28 cellular contexts compared by ENCODE assay signal in the genomic region with DNA sequence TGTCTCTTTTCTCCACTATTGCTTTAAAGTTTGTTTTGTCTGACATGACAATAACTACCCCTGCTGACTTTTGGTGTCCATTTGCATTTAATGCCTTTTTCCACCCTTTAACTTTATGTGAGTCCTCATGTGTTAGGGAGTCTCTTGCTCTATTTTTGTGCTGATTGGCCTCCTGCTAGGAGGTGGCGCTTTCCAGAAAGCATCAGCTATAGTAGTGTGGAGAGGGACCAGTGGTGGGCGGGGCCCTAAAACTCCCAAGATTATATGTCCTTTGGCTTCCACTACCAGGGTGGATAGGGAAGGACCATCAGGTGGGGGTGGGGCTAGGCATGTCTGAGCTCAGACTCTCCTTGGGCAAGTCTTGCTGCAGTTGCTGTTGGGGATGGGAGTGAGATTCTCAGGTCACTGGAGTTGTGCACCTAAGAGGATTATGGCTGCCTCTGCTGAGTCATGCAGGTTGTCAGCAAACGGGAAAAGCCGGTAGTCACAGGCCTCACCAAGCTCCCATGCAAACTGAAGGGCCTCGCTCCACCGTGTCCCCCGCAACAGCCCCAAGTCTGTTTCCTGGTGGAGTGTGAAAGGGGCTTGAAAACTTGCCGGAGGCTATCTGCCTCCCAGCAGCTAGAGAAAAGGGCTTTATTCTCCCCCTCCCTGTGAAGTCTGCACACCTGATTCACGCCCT.
A peak's percentile ranks its signal among the peaks of the same experiment; 100 is the strongest.
DNase-seq lines count a peak whose midpoint lies in the region; ATAC-seq, FAIRE-seq and TF ChIP-seq lines count a peak whose summit lies in the region.
"Had no signal": no experiment of that assay in that cellular context is flagged by ENCODE, and none has a peak within 500 bp of the region (broad histone marks: within the 10 kb centered on the region; RNA-seq: fewer than 3 reads in every experiment).

No MANE protein-coding gene starts in this region.

- no peak overlapping the region for H3K4me3 ChIP-seq in K562
- H3K4me3 ChIP-seq in neuronal stem cell (ENCODE audit: low read length in 2 of 2) = no peak overlapping the region
- H3K4me3 ChIP-seq in upper lobe of right lung = no peak overlapping the region
- H3K4me3 ChIP-seq: BLaER1 treated with 17β-estradiol and CSF1 and Interleukin-3, amounts not matched to agents 10 nM and 100 nM; breast epithelium; coronary artery; lower lobe of right lung; pancreas; right atrium auricular region; upper lobe of left lung had no signal

- H4K20me1 ChIP-seq in H9 (ENCODE audit: control insufficient read depth, insufficient read depth, insufficient read length) (no peaks in the 10 kb centered on the region), K562 (replicated peaks; ENCODE audit: control insufficient read depth, insufficient read depth, low read length) (no peaks in the 10 kb centered on the region)
- H4K20me1 ChIP-seq: BLaER1 treated with 17β-estradiol and CSF1 and Interleukin-3, amounts not matched to agents 10 nM and 100 nM had no signal

- peak; percentile 58 for DNase-seq in H9
- peak in 1 of 4 experiments; percentile 30 for DNase-seq in K562 (ENCODE audit: extremely low read depth in 1 of 4, low spot score in 3 of 4)
- peak in 1 of 2 donors; percentile 59 for DNase-seq in foreskin keratinocyte
- no peak for DNase-seq in neuronal stem cell (ENCODE audit: low spot score)
- no peak for DNase-seq in activated T-helper 2 cell treated with anti-CD3 and anti-CD28 coated beads, Interferon-gamma antibody, Interleukin-2, Interleukin-4, amounts not matched to agents 10 μg/mL and 5 μg/mL and 100 μg/mL, durations not matched to agents 14 hours and 24 hours and 36 hours (ENCODE audit: low spot score)
- DNase-seq in upper lobe of right lung = no peak
- no peak for DNase-seq in activated CD4-positive, alpha-beta T cell treated with anti-CD3 and anti-CD28 coated beads for 48 hours
- DNase-seq: activated CD4-positive, alpha-beta T cell treated with anti-CD3 and anti-CD28 coated beads, Interleukin-2, amount 10 ng/mL, durations not matched to agents 24 days and 14 days; activated naive CD4-positive, alpha-beta T cell treated with anti-CD3 and anti-CD28 coated beads, Interleukin-2, amount 10 ng/mL, durations not matched to agents 7 days and 5 days; activated T-cell treated with anti-CD3 and anti-CD28 coated beads, Interleukin-2, amount 50 U/mL, for 48 hours; amygdala; COR-L47; DND-41; lower lobe of right lung; NCI-H1694; NCI-H446 treated with DMSO at 0.1 percent for 48 hours; nephron progenitor cell; OCI-M1; pancreas; stimulated activated CD4-positive, alpha-beta T cell treated with anti-CD3 and anti-CD28 coated beads, Interleukin-2, amount 100 ng/mL, for 48 hours; upper lobe of left lung had no signal

- H3K36me3 Mint-ChIP-seq in H9 (ENCODE audit: insufficient read depth in 1 of 3, low read depth in 3 of 3) = peaks cover 2 to 19% (median 2%) of the 10 kb centered on the region in 3 experiments; a peak in 2 of 7 replicates
- H3K36me3 Mint-ChIP-seq in activated T-helper 2 cell treated with anti-CD3 and anti-CD28 coated beads, Interferon-gamma antibody, Interleukin-2, Interleukin-4, amounts not matched to agents 10 μg/mL and 5 μg/mL and 100 μg/mL, durations not matched to agents 14 hours and 24 hours and 36 hours (ENCODE audit: low read depth) = no peaks in the 10 kb centered on the region
- H3K36me3 Mint-ChIP-seq: activated naive CD4-positive, alpha-beta T cell treated with anti-CD3 and anti-CD28 coated beads, Interleukin-2, amount 10 ng/mL, durations not matched to agents 7 days and 5 days had no signal

- peak; percentile 23 for FAIRE-seq in K562 (lab: Jason Lieb, UNC)
- FAIRE-seq: GM18507, pancreas had no signal

- no peak overlapping the region for H3K14ac ChIP-seq in H9 (ENCODE audit: insufficient read depth, low read length)
- no peak overlapping the region for H3K14ac ChIP-seq in neuronal stem cell (ENCODE audit: low read length)

- no peak overlapping the region for H3K56ac ChIP-seq in H9 (ENCODE audit: insufficient read length, low read depth, low read length)

- H3K27ac Mint-ChIP-seq in H9 = peak overlapping the region; percentile 86 to 96 (median 94); a peak in 6 of 7 replicates
- no peak overlapping the region for H3K27ac Mint-ChIP-seq in activated T-helper 2 cell treated with anti-CD3 and anti-CD28 coated beads, Interferon-gamma antibody, Interleukin-2, Interleukin-4, amounts not matched to agents 10 μg/mL and 5 μg/mL and 100 μg/mL, durations not matched to agents 14 hours and 24 hours and 36 hours
- H3K27ac Mint-ChIP-seq: activated CD4-positive, alpha-beta T cell treated with anti-CD3 and anti-CD28 coated beads, Interleukin-2, amount 10 ng/mL, durations not matched to agents 24 days and 14 days; activated naive CD4-positive, alpha-beta T cell treated with anti-CD3 and anti-CD28 coated beads, Interleukin-2, amount 10 ng/mL, durations not matched to agents 7 days and 5 days; nephron progenitor cell had no signal

- H3K23ac ChIP-seq in H9 (ENCODE audit: insufficient read length, low read depth, low read length) (no peak overlapping the region), neuronal stem cell (ENCODE audit: low read depth, low read length, poor library complexity) (no peak overlapping the region)

- peaks cover 56 to 59% of the 10 kb centered on the region in 2 experiments for H3K4me1 Mint-ChIP-seq in H9
- H3K4me1 Mint-ChIP-seq in activated T-helper 2 cell treated with anti-CD3 and anti-CD28 coated beads, Interferon-gamma antibody, Interleukin-2, Interleukin-4, amounts not matched to agents 10 μg/mL and 5 μg/mL and 100 μg/mL, durations not matched to agents 14 hours and 24 hours and 36 hours (ENCODE audit: low read depth) = peaks cover 2% of the 10 kb centered on the region
- H3K4me1 Mint-ChIP-seq: activated CD4-positive, alpha-beta T cell treated with anti-CD3 and anti-CD28 coated beads, Interleukin-2, amount 10 ng/mL, durations not matched to agents 24 days and 14 days; activated naive CD4-positive, alpha-beta T cell treated with anti-CD3 and anti-CD28 coated beads, Interleukin-2, amount 10 ng/mL, durations not matched to agents 7 days and 5 days had no signal

- H3K27me3 ChIP-seq in H9 (ENCODE audit: insufficient read depth, low read length) = no peaks in the 10 kb centered on the region
- H3K27me3 ChIP-seq in K562 (ENCODE audit: control insufficient read depth in 2 of 2, insufficient read depth in 2 of 2, low read length in 2 of 2) = no peaks in the 10 kb centered on the region
- H3K27me3 ChIP-seq in foreskin keratinocyte = no peaks in the 10 kb centered on the region
- H3K27me3 ChIP-seq in neuronal stem cell (ENCODE audit: control insufficient read depth in 3 of 3, insufficient read depth in 3 of 3, low read depth in 1 of 3, low read length in 3 of 3) = no peaks in the 10 kb centered on the region
- H3K27me3 ChIP-seq in upper lobe of right lung = no peaks in the 10 kb centered on the region
- H3K27me3 ChIP-seq: BLaER1 treated with 17β-estradiol and CSF1 and Interleukin-3, amounts not matched to agents 10 nM and 100 nM; breast epithelium; pancreas; right atrium auricular region; upper lobe of left lung had no signal

- H3K9me3 Mint-ChIP-seq in H9 = peaks cover 4 to 6% of the 10 kb centered on the region in 2 experiments; a peak in 4 of 5 replicates
- H3K9me3 Mint-ChIP-seq in activated T-helper 2 cell treated with anti-CD3 and anti-CD28 coated beads, Interferon-gamma antibody, Interleukin-2, Interleukin-4, amounts not matched to agents 10 μg/mL and 5 μg/mL and 100 μg/mL, durations not matched to agents 14 hours and 24 hours and 36 hours = peaks cover 4% of the 10 kb centered on the region
- H3K9me3 Mint-ChIP-seq: activated naive CD4-positive, alpha-beta T cell treated with anti-CD3 and anti-CD28 coated beads, Interleukin-2, amount 10 ng/mL, durations not matched to agents 7 days and 5 days had no signal

- no peak for TF ChIP-seq POLR2A in K562 (conservative IDR thresholded peaks at IDR 0.05)

- H3K27me3 Mint-ChIP-seq in H9 (ENCODE audit: low read depth) = peaks cover 28% of the 10 kb centered on the region
- H3K27me3 Mint-ChIP-seq in activated T-helper 2 cell treated with anti-CD3 and anti-CD28 coated beads, Interferon-gamma antibody, Interleukin-2, Interleukin-4, amounts not matched to agents 10 μg/mL and 5 μg/mL and 100 μg/mL, durations not matched to agents 14 hours and 24 hours and 36 hours (ENCODE audit: low read depth) = peaks cover 3% of the 10 kb centered on the region

- in situ Hi-C loops in K562 (cut with MboI) = no loop called here

- TF ChIP-seq RAD21 in K562 (CRISPR knock-in tag; conservative IDR thresholded peaks at IDR 0.05 in 1 of 2, IDR thresholded peaks at IDR 0.05 in 1 of 2) = no peak

- ATAC-seq in K562 = peak; percentile 54; the same call in 2 of the 3 replicates
- peak; percentile 92 for ATAC-seq in foreskin keratinocyte
- no peak for ATAC-seq in HG02884 (IDR thresholded peaks at IDR 0.05; ENCODE audit: unreplicated experiment)
- ATAC-seq in upper lobe of right lung = no peak
- ATAC-seq: lower lobe of right lung, pancreas, SK-N-SH treated with all-trans-retinoic acid at 6 μM for 48 hours had no signal

- H2AK5ac ChIP-seq in H9 (ENCODE audit: insufficient read length, low read length) = no peak overlapping the region
- H2AK5ac ChIP-seq in neuronal stem cell (ENCODE audit: low read depth, low read length) = no peak overlapping the region

- no peak overlapping the region for H3K27ac ChIP-seq in H9 (ENCODE audit: insufficient read length, low read depth, low read length)
- peak overlapping the region; percentile 40; the same call in 2 of the 3 replicates for H3K27ac ChIP-seq in K562 (ENCODE audit: extremely low read depth, low read depth, low read length)
- H3K27ac ChIP-seq in foreskin keratinocyte = no peak overlapping the region
- H3K27ac ChIP-seq in neuronal stem cell (replicated peaks; ENCODE audit: low read length) = no peak overlapping the region
- no peak overlapping the region for H3K27ac ChIP-seq in upper lobe of right lung
- H3K27ac ChIP-seq: BLaER1 treated with 17β-estradiol and CSF1 and Interleukin-3, amounts not matched to agents 10 nM and 100 nM; breast epithelium; coronary artery; lower lobe of right lung; pancreas; right atrium auricular region; upper lobe of left lung had no signal

- H3K4me3 Mint-ChIP-seq in H9 = no peak overlapping the region; a peak in 1 of 5 replicates
- no peak overlapping the region for H3K4me3 Mint-ChIP-seq in activated T-helper 2 cell treated with anti-CD3 and anti-CD28 coated beads, Interferon-gamma antibody, Interleukin-2, Interleukin-4, amounts not matched to agents 10 μg/mL and 5 μg/mL and 100 μg/mL, durations not matched to agents 14 hours and 24 hours and 36 hours (ENCODE audit: low read depth)
- H3K4me3 Mint-ChIP-seq: activated CD4-positive, alpha-beta T cell treated with anti-CD3 and anti-CD28 coated beads, Interleukin-2, amount 10 ng/mL, durations not matched to agents 24 days and 14 days; activated naive CD4-positive, alpha-beta T cell treated with anti-CD3 and anti-CD28 coated beads, Interleukin-2, amount 10 ng/mL, durations not matched to agents 7 days and 5 days; nephron progenitor cell had no signal

- H2BK15ac ChIP-seq in H9 (ENCODE audit: low read depth, low read length) (no peak overlapping the region), neuronal stem cell (ENCODE audit: low read length) (no peak overlapping the region)

- no peaks in the 10 kb centered on the region for H3K9me1 ChIP-seq in K562 (ENCODE audit: control insufficient read depth, insufficient read depth, low read length)

- H3K79me1 ChIP-seq in H9 (ENCODE audit: insufficient read depth, low read depth, low read length, poor library complexity, severe bottlenecking) (no peaks in the 10 kb centered on the region), neuronal stem cell (ENCODE audit: low read depth, low read length) (no peaks in the 10 kb centered on the region)

- H2BK120ac ChIP-seq in H9 (ENCODE audit: low read depth, low read length, poor library complexity, severe bottlenecking) (no peak overlapping the region), neuronal stem cell (ENCODE audit: low read depth, low read length) (no peak overlapping the region)

- H3K4me2 ChIP-seq in H9 (ENCODE audit: insufficient read depth, insufficient read length, low read length) (no peak overlapping the region), K562 (ENCODE audit: insufficient read depth, low read length) (no peak overlapping the region), neuronal stem cell (ENCODE audit: insufficient read depth, low read length, poor library complexity, severe bottlenecking) (no peak overlapping the region)
- H3K4me2 ChIP-seq: BLaER1 treated with 17β-estradiol and CSF1 and Interleukin-3, amounts not matched to agents 10 nM and 100 nM had no signal

- H2BK12ac ChIP-seq in H9 (ENCODE audit: insufficient read length, low read depth, low read length) (no peak overlapping the region), neuronal stem cell (ENCODE audit: low read length) (no peak overlapping the region)

- H3K23me2 ChIP-seq in H9 (ENCODE audit: insufficient read length, low read depth, low read length, poor library complexity, severe bottlenecking) = peaks cover 2% of the 10 kb centered on the region

- H4K8ac ChIP-seq in H9 (replicated peaks; ENCODE audit: insufficient read length, low read depth, low read length) (no peak overlapping the region), neuronal stem cell (ENCODE audit: low read depth, low read length) (no peak overlapping the region)

- H3T11ph ChIP-seq in H9 (ENCODE audit: low read length) = no peak overlapping the region

- no peak overlapping the region for H3K18ac ChIP-seq in H9 (ENCODE audit: insufficient read length, low read depth, low read length)
- peak overlapping the region; percentile 88 for H3K18ac ChIP-seq in neuronal stem cell (ENCODE audit: low read length)

- WGBS in H9 (ENCODE audit: extremely low coverage, insufficient read length, low lambda C conversion rate) = no CpG with 5 or more reads among the region's 9 CpGs
- 73% methylated on average over 8 of the region's 9 CpGs for WGBS in K562 (ENCODE audit: insufficient coverage, low coverage, missing lambda C conversion rate)
- WGBS in neuronal stem cell (ENCODE audit: extremely low coverage in 2 of 2, insufficient read length in 2 of 2, insufficient replicate concordance in 1 of 2), 2 donors = no CpG with 5 or more reads among the region's 9 CpGs

- H3K4me1 ChIP-seq in H9 (ENCODE audit: insufficient read depth, low read length) (peaks cover 11% of the 10 kb centered on the region; the same call in 1 of the 2 replicates), K562 (replicated peaks in 1 of 2; ENCODE audit: control insufficient read depth in 2 of 2, insufficient read depth in 2 of 2, low read length in 2 of 2) (peaks cover 5 to 14% of the 10 kb centered on the region in 2 experiments; a peak in 4 of 5 replicates), foreskin keratinocyte (no peaks in the 10 kb centered on the region), neuronal stem cell (ENCODE audit: control insufficient read depth in 2 of 2, insufficient read depth in 1 of 2, low read depth in 1 of 2, low read length in 2 of 2) (peaks cover 0 to 11% of the 10 kb centered on the region in 2 donors), upper lobe of right lung (no peaks in the 10 kb centered on the region)
- H3K4me1 ChIP-seq: BLaER1 treated with 17β-estradiol and CSF1 and Interleukin-3, amounts not matched to agents 10 nM and 100 nM; breast epithelium; lower lobe of right lung; pancreas; right atrium auricular region; upper lobe of left lung had no signal

- CTCF ChIA-PET in K562 (lab: Yijun Ruan, JAX; ENCODE audit: low intra/inter-chr PET ratio) = no interaction called here

- H3K9me3 ChIP-seq in H9 (ENCODE audit: control insufficient read depth, low read depth, low read length) (no peaks in the 10 kb centered on the region), K562 (replicated peaks; ENCODE audit: control insufficient read depth, insufficient read depth, low read depth, low read length) (no peaks in the 10 kb centered on the region), neuronal stem cell (replicated peaks in 1 of 2; ENCODE audit: control insufficient read depth in 2 of 2, insufficient read depth in 1 of 2, low read depth in 1 of 2, low read length in 2 of 2) (no peaks in the 10 kb centered on the region), upper lobe of right lung (no peaks in the 10 kb centered on the region)
- H3K9me3 ChIP-seq: BLaER1 treated with 17β-estradiol and CSF1 and Interleukin-3, amounts not matched to agents 10 nM and 100 nM; breast epithelium; lower lobe of right lung; pancreas; right atrium auricular region; upper lobe of left lung had no signal

- intact Hi-C loops in K562 (cut with micrococcal nuclease) (no loop called here), upper lobe of right lung (cut with DNase I) (no loop called here)
- intact Hi-C loops in activated T-helper 2 cell treated with anti-CD3 and anti-CD28 coated beads, Interferon-gamma antibody, Interleukin-2, Interleukin-4, amounts not matched to agents 10 μg/mL and 5 μg/mL and 100 μg/mL, durations not matched to agents 14 hours and 24 hours and 36 hours (cut with micrococcal nuclease) = no loop called here

- no peak for TF ChIP-seq EP300 in K562 (IDR thresholded peaks at IDR 0.05; ENCODE audit: low read length)

- H2BK5ac ChIP-seq in H9 (ENCODE audit: insufficient read length, low read length) (no peak overlapping the region), neuronal stem cell (ENCODE audit: low read length) (no peak overlapping the region)

- no peak for TF ChIP-seq CTCF in H9 (conservative IDR thresholded peaks at IDR 0.05)
- TF ChIP-seq CTCF in K562 (IDR thresholded peaks at IDR 0.05 in 2 of 3, conservative IDR thresholded peaks at IDR 0.05 in 1 of 3; ENCODE audit: insufficient read depth in 2 of 3, low read depth in 1 of 3, low read length in 3 of 3) = no peak
- TF ChIP-seq CTCF in foreskin keratinocyte (conservative IDR thresholded peaks at IDR 0.05) = no peak
- no peak for TF ChIP-seq CTCF in upper lobe of right lung (IDR thresholded peaks at IDR 0.05)

- no peak overlapping the region for H4K91ac ChIP-seq in H9 (ENCODE audit: insufficient read length, low read depth, low read length)
- H4K91ac ChIP-seq in neuronal stem cell (ENCODE audit: low read depth, low read length, poor library complexity) = no peak overlapping the region

- POLR2A ChIA-PET in K562 (lab: Yijun Ruan, JAX) = no interaction called here

- H3K36me3 ChIP-seq in K562 (ENCODE audit: control insufficient read depth, insufficient read depth, low read length) = no peaks in the 10 kb centered on the region
- no peaks in the 10 kb centered on the region for H3K36me3 ChIP-seq in neuronal stem cell (replicated peaks in 1 of 2; ENCODE audit: control insufficient read depth in 2 of 2, insufficient read depth in 2 of 2, low read length in 2 of 2)
- H3K36me3 ChIP-seq in upper lobe of right lung = no peaks in the 10 kb centered on the region
- H3K36me3 ChIP-seq: BLaER1 treated with 17β-estradiol and CSF1 and Interleukin-3, amounts not matched to agents 10 nM and 100 nM; breast epithelium; lower lobe of right lung; pancreas; right atrium auricular region; upper lobe of left lung had no signal

- H3K9ac ChIP-seq in H9 (ENCODE audit: extremely low read depth, insufficient read length, low read length) (no peak overlapping the region), K562 (ENCODE audit: insufficient read depth in 1 of 2, low read depth in 2 of 2, low read length in 2 of 2) (peak overlapping the region in 1 of 2 experiments; percentile 37; a peak in 1 of 4 replicates), neuronal stem cell (ENCODE audit: low read depth, low read length, poor library complexity) (no peak overlapping the region)
- H3K9ac ChIP-seq: BLaER1 treated with 17β-estradiol and CSF1 and Interleukin-3, amounts not matched to agents 10 nM and 100 nM had no signal

- H3K79me2 ChIP-seq in H9 (ENCODE audit: insufficient read depth, low read length) (no peaks in the 10 kb centered on the region), K562 (ENCODE audit: control insufficient read depth, insufficient read depth, low read length) (no peaks in the 10 kb centered on the region)

- H2AFZ ChIP-seq in H9 (ENCODE audit: low read length) (no peak overlapping the region), K562 (ENCODE audit: low read depth, low read length) (peak overlapping the region; percentile 88), neuronal stem cell (ENCODE audit: low read length) (no peak overlapping the region)

- no peak overlapping the region for H4K5ac ChIP-seq in H9 (ENCODE audit: insufficient read length, low read depth, low read length)

- H2BK20ac ChIP-seq in H9 (ENCODE audit: low read depth, low read length, poor library complexity, severe bottlenecking) = no peak overlapping the region

- BruUV-seq in K562 (replicated peaks; lab: Mats Ljungman, UMichigan) = no TSS peak

- H3K4ac ChIP-seq in H9 (ENCODE audit: low read depth, low read length) (no peak overlapping the region), neuronal stem cell (ENCODE audit: low read length) (no peak overlapping the region)

Comparison
In these comparisons a context has a peak if more than half of its experiments do, and no peak if none do; other contexts are left out.
1. ATAC-seq: peak in K562 (single experiment) and foreskin keratinocyte (single experiment); none in HG02884 (single experiment) and upper lobe of right lung (single experiment).